8 cellular contexts compared by ENCODE assay signal in the genomic region with DNA sequence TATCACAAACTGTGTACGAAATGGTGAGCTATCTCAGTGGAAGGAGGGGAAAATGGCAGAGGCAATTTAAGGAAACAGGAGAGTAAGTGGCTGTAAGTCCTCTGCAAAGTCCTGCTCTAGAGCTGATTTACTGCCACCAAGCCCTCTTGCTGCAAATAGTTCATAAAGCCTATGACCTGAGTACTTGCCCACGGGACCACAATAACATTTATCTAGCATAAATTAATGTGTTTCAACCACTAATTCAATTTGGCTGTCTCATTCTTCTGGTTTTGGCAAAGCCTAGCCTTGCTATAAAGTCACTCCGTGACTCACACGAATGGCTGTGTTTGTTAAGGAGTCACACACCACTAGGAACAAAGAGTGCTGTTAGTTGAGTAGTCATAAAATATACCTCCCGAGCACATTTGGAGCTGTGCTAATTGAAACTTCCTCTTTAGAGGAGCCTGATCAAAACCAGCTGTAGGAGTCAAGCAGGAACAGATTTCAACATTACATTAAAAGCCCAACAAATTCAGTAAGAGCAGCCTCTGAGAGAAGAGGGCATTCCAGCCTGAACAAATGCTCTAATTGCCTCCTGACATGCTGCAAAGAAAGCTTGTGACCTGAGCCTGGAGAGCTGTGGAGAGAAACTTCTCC.
A peak's percentile ranks its signal among the peaks of the same experiment; 100 is the strongest.
DNase-seq lines count a peak whose midpoint lies in the region; ATAC-seq and TF ChIP-seq lines count a peak whose summit lies in the region.

No MANE protein-coding gene starts in this region.

- peak overlapping the region; percentile 86 to 97 (median 90) for H3K27ac ChIP-seq in gastroesophageal sphincter

- peaks cover 18 to 55% (median 20%) of the 10 kb centered on the region in 3 donors for H3K4me1 ChIP-seq in gastroesophageal sphincter

- 0 to 7% methylated on average over 4 to 5 of the region's 5 CpGs for WGBS in gastroesophageal sphincter (ENCODE audit: low coverage in 1 of 2), 2 donors

- no peak for TF ChIP-seq POLR2A in gastroesophageal sphincter (IDR thresholded peaks at IDR 0.05)
- no peak for TF ChIP-seq POLR2A in erythroblast (IDR thresholded peaks at IDR 0.05; ENCODE audit: low read length)

- no peak for TF ChIP-seq EP300 in gastroesophageal sphincter (IDR thresholded peaks at IDR 0.05)

- no peaks in the 10 kb centered on the region for H3K9me3 ChIP-seq in gastroesophageal sphincter

- DNase-seq in DMS 273 (lab: John Stamatoyannopoulos, UW; ENCODE audit: unreplicated experiment): peak; percentile 51
- peak; percentile 81 for DNase-seq in MV-4-11 (lab: John Stamatoyannopoulos, UW)
- DNase-seq in SKM-1 (lab: John Stamatoyannopoulos, UW; ENCODE audit: unreplicated experiment): peak; percentile 13
- DNase-seq in pons (ENCODE audit: low spot score): peak; percentile 88
- no peak for DNase-seq in erythroblast (lab: John Stamatoyannopoulos, UW)
- no peak for DNase-seq in OCI-M2 (lab: John Stamatoyannopoulos, UW; ENCODE audit: unreplicated experiment)

- no peaks in the 10 kb centered on the region for H3K36me3 ChIP-seq in gastroesophageal sphincter

- TF ChIP-seq CTCF in gastroesophageal sphincter (IDR thresholded peaks at IDR 0.05): peak in 2 of 4 experiments; percentile 3 to 9

- peak overlapping the region; percentile 8 to 12 for H3K4me3 ChIP-seq in gastroesophageal sphincter

- peak; percentile 96 for ATAC-seq in gastroesophageal sphincter
- ATAC-seq in HG03097 (IDR thresholded peaks at IDR 0.05; ENCODE audit: low FRiP score, unreplicated experiment): no peak

- no peaks in the 10 kb centered on the region for H3K27me3 ChIP-seq in gastroesophageal sphincter

Comparison
In these comparisons a context has a peak if more than half of its experiments do, and no peak if none do; other contexts are left out.
1. DNase-seq: peak in DMS 273 (single experiment), MV-4-11 (single experiment), SKM-1 (single experiment) and pons (single experiment); none in erythroblast (0 of 2) and OCI-M2 (single experiment).